In genomic region chr12:113167868-113168267, GRCh38 we compare ENCODE assay signal across 1 cellular context.
TF ChIP-seq lines count a peak whose summit lies in the region.

No MANE protein-coding gene starts in this region.

TF ChIP-seq in K562, 482 proteins besides CTCF, POLR2A, EP300 and RAD21:
- no peak for TF ChIP-seq PREB (CRISPR knock-in tag; IDR thresholded peaks at IDR 0.05)
- TF ChIP-seq POLR2AphosphoS5 (IDR thresholded peaks at IDR 0.05; ENCODE audit: control insufficient read depth, insufficient read depth, low read depth, low read length), result no peak
- TF ChIP-seq POLR2G (IDR thresholded peaks at IDR 0.05; ENCODE audit: low read depth, low read length), result peak; percentile 38; the same call in 1 of the 2 replicates
TF ChIP-seq in K562: peak in this region for 1.
